29 cellular contexts compared by ENCODE assay signal in genomic region chr1:36525166-36525565, GRCh38. TPM values are rescaled to one million over a fixed set of nuclear protein-coding genes. Genes with fewer than 3 reads are reported as not detected.
"Had no signal": no experiment of that assay in that cellular context is flagged by ENCODE, and none has a peak within 500 bp of the region (broad histone marks: within the 10 kb centered on the region; RNA-seq: fewer than 3 reads in every experiment).

No MANE protein-coding gene starts in this region.

- H3K4me3 Mint-ChIP-seq: naive B cell; nephron; stimulated activated naive B cell treated with anti-CD40 and anti-IgM and Interleukin-4, amounts not matched to agents 10 μg/mL and 1 μg/mL and 100 μg/mL, for 72 hours; stimulated activated naive CD8-positive, alpha-beta T cell treated with anti-CD3 and anti-CD28 coated beads, Interleukin-15, amount 100 ng/mL, for 72 hours had no signal

- FAIRE-seq: keratinocyte had no signal

- H3K27ac Mint-ChIP-seq: naive B cell; nephron; stimulated activated naive B cell treated with anti-CD40 and anti-IgM and Interleukin-4, amounts not matched to agents 10 μg/mL and 1 μg/mL and 100 μg/mL, for 72 hours; stimulated activated naive CD8-positive, alpha-beta T cell treated with anti-CD3 and anti-CD28 coated beads, Interleukin-15, amount 100 ng/mL, for 72 hours had no signal

- H3K9me3 ChIP-seq: esophagus muscularis mucosa, gastrocnemius medialis, heart right ventricle, prostate gland, right lobe of liver, spleen, upper lobe of left lung, uterus had no signal

- ATAC-seq: gastrocnemius medialis; heart right ventricle; left colon; right lobe of liver; stimulated activated naive B cell treated with anti-CD40 and anti-IgM and Interleukin-4, amounts not matched to agents 10 μg/mL and 1 μg/mL and 100 μg/mL, for 72 hours; stimulated activated naive CD8-positive, alpha-beta T cell treated with anti-CD3 and anti-CD28 coated beads, Interleukin-15, amount 100 ng/mL, for 72 hours had no signal

- H3K27me3 ChIP-seq: right lobe of liver, upper lobe of left lung, uterus had no signal

- H3K9ac ChIP-seq: parathyroid adenoma had no signal

- H3K36me3 Mint-ChIP-seq: naive B cell; stimulated activated naive B cell treated with anti-CD40 and anti-IgM and Interleukin-4, amounts not matched to agents 10 μg/mL and 1 μg/mL and 100 μg/mL, for 72 hours had no signal

- H3K4me3 ChIP-seq: dorsolateral prefrontal cortex, esophagus muscularis mucosa, gastrocnemius medialis, heart right ventricle, prostate gland, right lobe of liver, spleen, upper lobe of left lung, uterus had no signal

- H3K4me1 ChIP-seq: esophagus muscularis mucosa, gastrocnemius medialis, heart right ventricle, parathyroid adenoma, prostate gland, right lobe of liver, spleen, upper lobe of left lung, uterus had no signal

- H3K9me3 Mint-ChIP-seq: naive B cell; nephron; stimulated activated naive B cell treated with anti-CD40 and anti-IgM and Interleukin-4, amounts not matched to agents 10 μg/mL and 1 μg/mL and 100 μg/mL, for 72 hours; stimulated activated naive CD8-positive, alpha-beta T cell treated with anti-CD3 and anti-CD28 coated beads, Interleukin-15, amount 100 ng/mL, for 72 hours had no signal

- H3K36me3 ChIP-seq: esophagus muscularis mucosa, gastrocnemius medialis, heart right ventricle, prostate gland, right lobe of liver, spleen, upper lobe of left lung, uterus had no signal

- DNase-seq: cortex of kidney; dorsolateral prefrontal cortex; effector memory CD4-positive, alpha-beta T cell; gastrocnemius medialis; heart right ventricle; hypothalamus; left colon; mesendoderm; naive B cell; occipital lobe; spleen; stimulated activated CD4-positive, alpha-beta T cell treated with anti-CD3 and anti-CD28 coated beads, Interleukin-15, amount 100 ng/mL, for 24 hours; stimulated activated CD4-positive, alpha-beta T cell treated with anti-CD3 and anti-CD28 coated beads, Interleukin-1b, Interleukin-23, amount 100 ng/mL, for 48 hours; stimulated activated CD4-positive, alpha-beta T cell treated with anti-CD3 and anti-CD28 coated beads, Interleukin-4, amount 100 ng/mL, for 24 hours; stimulated activated naive B cell treated with anti-CD40 and anti-IgM and Interleukin-4, amounts not matched to agents 10 μg/mL and 1 μg/mL and 100 μg/mL, for 72 hours; stimulated activated naive CD8-positive, alpha-beta T cell treated with anti-CD3 and anti-CD28 coated beads, Interleukin-15, amount 100 ng/mL, for 72 hours; substantia nigra; uterus had no signal

- H3K27ac ChIP-seq: dorsolateral prefrontal cortex, epithelial cell of prostate, esophagus muscularis mucosa, gastrocnemius medialis, heart right ventricle, parathyroid adenoma, prostate gland, right lobe of liver, spleen, upper lobe of left lung, uterus had no signal

- H3K4me1 Mint-ChIP-seq: naive B cell; nephron; stimulated activated naive B cell treated with anti-CD40 and anti-IgM and Interleukin-4, amounts not matched to agents 10 μg/mL and 1 μg/mL and 100 μg/mL, for 72 hours had no signal

RNA-seq across cellular contexts. Expression of gene CSF3R, which starts 42.5 kb away (rescaled TPM):
- total RNA-seq: chondrocyte, fibroblast of villous mesenchyme, lung microvascular endothelial cell had no signal
- polyA plus RNA-seq: keratinocyte had no signal
